21 cellular contexts compared by ENCODE assay signal in the genomic region with DNA sequence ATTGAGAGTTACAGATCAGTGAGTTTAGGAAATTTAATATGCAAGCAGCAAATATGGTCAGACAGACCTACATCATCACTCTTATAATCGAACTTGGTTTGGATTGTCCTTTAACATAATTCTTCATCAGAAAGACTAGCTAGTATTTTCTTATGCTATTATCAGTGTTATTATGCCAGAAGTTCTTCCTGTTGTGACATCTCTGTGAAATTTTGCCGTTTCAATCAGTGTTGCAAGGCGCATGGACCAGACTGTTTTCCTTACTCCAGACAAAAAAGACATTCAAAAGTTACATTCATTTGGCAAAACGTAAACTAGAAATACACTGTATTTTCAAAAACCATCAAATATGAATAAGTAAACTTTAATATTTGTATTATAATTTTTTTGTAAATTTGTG.
A peak's percentile ranks its signal among the peaks of the same experiment; 100 is the strongest.
DNase-seq lines count a peak whose midpoint lies in the region; ATAC-seq and TF ChIP-seq lines count a peak whose summit lies in the region.
"Had no signal": no experiment of that assay in that cellular context is flagged by ENCODE, and none has a peak within 500 bp of the region (broad histone marks: within the 10 kb centered on the region; RNA-seq: fewer than 3 reads in every experiment).

No MANE protein-coding gene starts in this region.

- no peak for ATAC-seq in GM21737 (IDR thresholded peaks at IDR 0.05; ENCODE audit: unreplicated experiment)
- ATAC-seq in HG02678 (IDR thresholded peaks at IDR 0.05; ENCODE audit: unreplicated experiment) = no peak
- ATAC-seq: CD8-positive, alpha-beta T cell; HCT116; SK-N-SH treated with all-trans-retinoic acid at 6 μM for 48 hours had no signal

- TF ChIP-seq POLR2A in NB4 (IDR thresholded peaks at IDR 0.05; ENCODE audit: extremely low read depth, insufficient read length) = no peak

- DNase-seq in NOMO-1 (lab: John Stamatoyannopoulos, UW; ENCODE audit: unreplicated experiment in 2 of 2) (peak; percentile 27 to 73), NOMO-1 treated with dmso at 0.1 percent for 144 hours (lab: John Stamatoyannopoulos, UW; ENCODE audit: unreplicated experiment) (no peak), NB4 (ENCODE audit: low read depth) (peak; percentile 76), fibroblast of peridontal ligament (ENCODE audit: extremely low read depth) (peak; percentile 28)
- DNase-seq in activated CD4-positive, alpha-beta T cell treated with anti-CD3 and anti-CD28 coated beads for 4 hours = no peak
- DNase-seq: 8988T; C1 segment of cervical spinal cord; Calu3; CD8-positive, alpha-beta T cell; GDM1; Kasumi-1; MG63; NCI-H1105 treated with DMSO at 0.1 percent for 48 hours; NCI-H2081 treated with DMSO at 0.1 percent for 48 hours; NCI-H446; NCI-H526; SHP77 treated with DMSO at 0.1 percent for 48 hours had no signal

- H3K4me3 ChIP-seq in NB4 (ENCODE audit: low read depth, low read length) = no peak overlapping the region
- H3K4me3 ChIP-seq: MG63 had no signal

- TF ChIP-seq CTCF in NB4 (IDR thresholded peaks at IDR 0.05; ENCODE audit: low read depth, low read length) = no peak

Comparison
In these comparisons a context has a peak if more than half of its experiments do, and no peak if none do; other contexts are left out.
1. DNase-seq: peak in NOMO-1 (2 of 2), NB4 (single experiment) and fibroblast of peridontal ligament (single experiment); none in NOMO-1 treated with dmso at 0.1 percent for 144 hours (single experiment) and activated CD4-positive, alpha-beta T cell treated with anti-CD3 and anti-CD28 coated beads for 4 hours (0 of 2).